1 cellular context compared by ENCODE assay signal in genomic region chr3:128818186-128818787, GRCh38.
TF ChIP-seq lines count a peak whose summit lies in the region.

No MANE protein-coding gene starts in this region.

TF ChIP-seq in WTC11, 78 proteins besides CTCF, POLR2A, EP300 and RAD21 (continued from another document):
- TF ChIP-seq AR (CRISPR knock-in tag; IDR thresholded peaks at IDR 0.05) (no peak), IRF1 (CRISPR knock-in tag; IDR thresholded peaks at IDR 0.05) (no peak)
